1 cellular context compared by ENCODE assay signal in the genomic region with DNA sequence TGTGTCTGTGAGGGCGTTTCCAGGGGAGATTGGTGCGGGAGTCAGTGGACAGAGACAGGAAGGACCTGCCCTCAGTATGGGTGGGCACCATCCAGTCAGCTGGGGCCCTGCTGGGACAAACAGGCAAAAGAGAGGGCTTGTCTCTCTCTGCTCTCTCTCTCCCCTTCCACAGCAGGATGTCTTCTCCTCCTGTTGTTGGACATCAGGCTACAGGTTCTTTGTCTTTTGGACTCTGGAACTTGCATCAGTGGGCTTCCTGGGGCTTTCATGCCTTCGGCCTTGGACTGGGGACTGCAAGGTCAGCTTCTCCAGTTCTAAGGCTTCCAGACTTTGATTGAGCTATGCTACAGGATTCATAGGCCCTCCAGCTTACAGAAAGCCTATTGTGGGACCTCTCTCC.
TF ChIP-seq lines count a peak whose summit lies in the region.

No MANE protein-coding gene starts in this region.

TF ChIP-seq in HepG2, 621 proteins besides CTCF, POLR2A, EP300 and RAD21 (continued from another document and continues in another):
- TF ChIP-seq, protein P1, sequence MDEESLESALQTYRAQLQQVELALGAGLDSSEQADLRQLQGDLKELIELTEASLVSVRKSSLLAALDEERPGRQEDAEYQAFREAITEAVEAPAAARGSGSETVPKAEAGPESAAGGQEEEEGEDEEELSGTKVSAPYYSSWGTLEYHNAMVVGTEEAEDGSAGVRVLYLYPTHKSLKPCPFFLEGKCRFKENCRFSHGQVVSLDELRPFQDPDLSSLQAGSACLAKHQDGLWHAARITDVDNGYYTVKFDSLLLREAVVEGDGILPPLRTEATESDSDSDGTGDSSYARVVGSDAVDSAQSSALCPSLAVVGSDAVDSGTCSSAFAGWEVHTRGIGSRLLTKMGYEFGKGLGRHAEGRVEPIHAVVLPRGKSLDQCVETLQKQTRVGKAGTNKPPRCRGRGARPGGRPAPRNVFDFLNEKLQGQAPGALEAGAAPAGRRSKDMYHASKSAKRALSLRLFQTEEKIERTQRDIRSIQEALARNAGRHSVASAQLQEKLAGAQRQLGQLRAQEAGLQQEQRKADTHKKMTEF (CRISPR knock-in tag; IDR thresholded peaks at IDR 0.05), result peak; percentile 78
- TF ChIP-seq ZNF607 (CRISPR knock-in tag; IDR thresholded peaks at IDR 0.05; ENCODE audit: borderline replicate concordance) (no peak), NBN (conservative IDR thresholded peaks at IDR 0.05) (no peak), ATF7 (IDR thresholded peaks at IDR 0.05) (no peak), ATF7 (CRISPR knock-in tag; IDR thresholded peaks at IDR 0.05) (no peak), ERF (CRISPR knock-in tag; IDR thresholded peaks at IDR 0.05) (peak; percentile 82), RXRA (CRISPR knock-in tag; IDR thresholded peaks at IDR 0.05) (peak; percentile 65; the same call in 1 of the 2 replicates), HES4 (CRISPR knock-in tag; IDR thresholded peaks at IDR 0.05; ENCODE audit: borderline replicate concordance) (no peak), SIX4 (CRISPR knock-in tag; IDR thresholded peaks at IDR 0.05) (peak; percentile 68; the same call in 1 of the 2 replicates), ZNF672 (CRISPR knock-in tag; IDR thresholded peaks at IDR 0.05) (no peak), ASH2L (IDR thresholded peaks at IDR 0.05; ENCODE audit: insufficient read length, low read depth, low read length) (peak; percentile 71), ZNF430 (CRISPR knock-in tag; IDR thresholded peaks at IDR 0.05) (no peak), IKZF4 (CRISPR knock-in tag; IDR thresholded peaks at IDR 0.05; ENCODE audit: borderline replicate concordance, low read depth, not compliant biosample characterization) (no peak), ZNF333 (CRISPR knock-in tag; IDR thresholded peaks at IDR 0.05; ENCODE audit: borderline replicate concordance) (no peak), RXRB (CRISPR knock-in tag; IDR thresholded peaks at IDR 0.05; ENCODE audit: borderline replicate concordance) (peak; percentile 76), MYNN (CRISPR knock-in tag; IDR thresholded peaks at IDR 0.05; ENCODE audit: low read depth) (no peak), KLF11 (CRISPR knock-in tag; IDR thresholded peaks at IDR 0.05) (no peak), NR3C1 (CRISPR knock-in tag; IDR thresholded peaks at IDR 0.05) (no peak), ZNF564 (CRISPR knock-in tag; IDR thresholded peaks at IDR 0.05) (no peak), HNRNPUL1 (IDR thresholded peaks at IDR 0.05; ENCODE audit: low read depth, low read length) (no peak), ZNF747 (CRISPR knock-in tag; IDR thresholded peaks at IDR 0.05; ENCODE audit: borderline replicate concordance) (no peak), NCOR1 (IDR thresholded peaks at IDR 0.05; ENCODE audit: borderline replicate concordance, low read length) (peak; percentile 88; the same call in 1 of the 2 replicates), GATAD1 (CRISPR knock-in tag; IDR thresholded peaks at IDR 0.05) (peak; percentile 38; the same call in 1 of the 2 replicates), ZNF121 (CRISPR knock-in tag; IDR thresholded peaks at IDR 0.05) (no peak), EHMT2 (IDR thresholded peaks at IDR 0.05; ENCODE audit: borderline replicate concordance, low read depth, low read length) (no peak; the same call in 1 of the 2 replicates), SMAD3 (CRISPR knock-in tag; IDR thresholded peaks at IDR 0.05) (peak; percentile 70; the same call in 1 of the 2 replicates), MED13 (CRISPR knock-in tag; IDR thresholded peaks at IDR 0.05) (peak; percentile 75; the same call in 1 of the 2 replicates), CAMTA2 (CRISPR knock-in tag; IDR thresholded peaks at IDR 0.05; ENCODE audit: borderline replicate concordance) (no peak), ZC3H13 (CRISPR knock-in tag; IDR thresholded peaks at IDR 0.05) (0 out of 2 replicates have a peak, but pooled peaks have one; percentile 41), MLLT10 (CRISPR knock-in tag; IDR thresholded peaks at IDR 0.05) (no peak), NR2F2 (IDR thresholded peaks at IDR 0.05; ENCODE audit: borderline replicate concordance, low read depth) (peak; percentile 66; the same call in 1 of the 2 replicates)
- TF ChIP-seq, protein P2, sequence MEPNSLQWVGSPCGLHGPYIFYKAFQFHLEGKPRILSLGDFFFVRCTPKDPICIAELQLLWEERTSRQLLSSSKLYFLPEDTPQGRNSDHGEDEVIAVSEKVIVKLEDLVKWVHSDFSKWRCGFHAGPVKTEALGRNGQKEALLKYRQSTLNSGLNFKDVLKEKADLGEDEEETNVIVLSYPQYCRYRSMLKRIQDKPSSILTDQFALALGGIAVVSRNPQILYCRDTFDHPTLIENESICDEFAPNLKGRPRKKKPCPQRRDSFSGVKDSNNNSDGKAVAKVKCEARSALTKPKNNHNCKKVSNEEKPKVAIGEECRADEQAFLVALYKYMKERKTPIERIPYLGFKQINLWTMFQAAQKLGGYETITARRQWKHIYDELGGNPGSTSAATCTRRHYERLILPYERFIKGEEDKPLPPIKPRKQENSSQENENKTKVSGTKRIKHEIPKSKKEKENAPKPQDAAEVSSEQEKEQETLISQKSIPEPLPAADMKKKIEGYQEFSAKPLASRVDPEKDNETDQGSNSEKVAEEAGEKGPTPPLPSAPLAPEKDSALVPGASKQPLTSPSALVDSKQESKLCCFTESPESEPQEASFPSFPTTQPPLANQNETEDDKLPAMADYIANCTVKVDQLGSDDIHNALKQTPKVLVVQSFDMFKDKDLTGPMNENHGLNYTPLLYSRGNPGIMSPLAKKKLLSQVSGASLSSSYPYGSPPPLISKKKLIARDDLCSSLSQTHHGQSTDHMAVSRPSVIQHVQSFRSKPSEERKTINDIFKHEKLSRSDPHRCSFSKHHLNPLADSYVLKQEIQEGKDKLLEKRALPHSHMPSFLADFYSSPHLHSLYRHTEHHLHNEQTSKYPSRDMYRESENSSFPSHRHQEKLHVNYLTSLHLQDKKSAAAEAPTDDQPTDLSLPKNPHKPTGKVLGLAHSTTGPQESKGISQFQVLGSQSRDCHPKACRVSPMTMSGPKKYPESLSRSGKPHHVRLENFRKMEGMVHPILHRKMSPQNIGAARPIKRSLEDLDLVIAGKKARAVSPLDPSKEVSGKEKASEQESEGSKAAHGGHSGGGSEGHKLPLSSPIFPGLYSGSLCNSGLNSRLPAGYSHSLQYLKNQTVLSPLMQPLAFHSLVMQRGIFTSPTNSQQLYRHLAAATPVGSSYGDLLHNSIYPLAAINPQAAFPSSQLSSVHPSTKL (CRISPR knock-in tag; IDR thresholded peaks at IDR 0.05), result peak; percentile 97
- TF ChIP-seq, protein P3, sequence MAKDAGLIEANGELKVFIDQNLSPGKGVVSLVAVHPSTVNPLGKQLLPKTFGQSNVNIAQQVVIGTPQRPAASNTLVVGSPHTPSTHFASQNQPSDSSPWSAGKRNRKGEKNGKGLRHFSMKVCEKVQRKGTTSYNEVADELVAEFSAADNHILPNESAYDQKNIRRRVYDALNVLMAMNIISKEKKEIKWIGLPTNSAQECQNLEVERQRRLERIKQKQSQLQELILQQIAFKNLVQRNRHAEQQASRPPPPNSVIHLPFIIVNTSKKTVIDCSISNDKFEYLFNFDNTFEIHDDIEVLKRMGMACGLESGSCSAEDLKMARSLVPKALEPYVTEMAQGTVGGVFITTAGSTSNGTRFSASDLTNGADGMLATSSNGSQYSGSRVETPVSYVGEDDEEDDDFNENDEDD (CRISPR knock-in tag; IDR thresholded peaks at IDR 0.05; ENCODE audit: borderline replicate concordance), result no peak
- TF ChIP-seq, protein P4, sequence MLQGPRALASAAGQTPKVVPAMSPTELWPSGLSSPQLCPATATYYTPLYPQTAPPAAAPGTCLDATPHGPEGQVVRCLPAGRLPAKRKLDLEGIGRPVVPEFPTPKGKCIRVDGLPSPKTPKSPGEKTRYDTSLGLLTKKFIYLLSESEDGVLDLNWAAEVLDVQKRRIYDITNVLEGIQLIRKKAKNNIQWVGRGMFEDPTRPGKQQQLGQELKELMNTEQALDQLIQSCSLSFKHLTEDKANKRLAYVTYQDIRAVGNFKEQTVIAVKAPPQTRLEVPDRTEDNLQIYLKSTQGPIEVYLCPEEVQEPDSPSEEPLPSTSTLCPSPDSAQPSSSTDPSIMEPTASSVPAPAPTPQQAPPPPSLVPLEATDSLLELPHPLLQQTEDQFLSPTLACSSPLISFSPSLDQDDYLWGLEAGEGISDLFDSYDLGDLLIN (CRISPR knock-in tag; IDR thresholded peaks at IDR 0.05; ENCODE audit: borderline replicate concordance), result no peak
- TF ChIP-seq, protein P5, sequence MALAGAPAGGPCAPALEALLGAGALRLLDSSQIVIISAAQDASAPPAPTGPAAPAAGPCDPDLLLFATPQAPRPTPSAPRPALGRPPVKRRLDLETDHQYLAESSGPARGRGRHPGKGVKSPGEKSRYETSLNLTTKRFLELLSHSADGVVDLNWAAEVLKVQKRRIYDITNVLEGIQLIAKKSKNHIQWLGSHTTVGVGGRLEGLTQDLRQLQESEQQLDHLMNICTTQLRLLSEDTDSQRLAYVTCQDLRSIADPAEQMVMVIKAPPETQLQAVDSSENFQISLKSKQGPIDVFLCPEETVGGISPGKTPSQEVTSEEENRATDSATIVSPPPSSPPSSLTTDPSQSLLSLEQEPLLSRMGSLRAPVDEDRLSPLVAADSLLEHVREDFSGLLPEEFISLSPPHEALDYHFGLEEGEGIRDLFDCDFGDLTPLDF (CRISPR knock-in tag; IDR thresholded peaks at IDR 0.05), result no peak
- TF ChIP-seq, protein P6, sequence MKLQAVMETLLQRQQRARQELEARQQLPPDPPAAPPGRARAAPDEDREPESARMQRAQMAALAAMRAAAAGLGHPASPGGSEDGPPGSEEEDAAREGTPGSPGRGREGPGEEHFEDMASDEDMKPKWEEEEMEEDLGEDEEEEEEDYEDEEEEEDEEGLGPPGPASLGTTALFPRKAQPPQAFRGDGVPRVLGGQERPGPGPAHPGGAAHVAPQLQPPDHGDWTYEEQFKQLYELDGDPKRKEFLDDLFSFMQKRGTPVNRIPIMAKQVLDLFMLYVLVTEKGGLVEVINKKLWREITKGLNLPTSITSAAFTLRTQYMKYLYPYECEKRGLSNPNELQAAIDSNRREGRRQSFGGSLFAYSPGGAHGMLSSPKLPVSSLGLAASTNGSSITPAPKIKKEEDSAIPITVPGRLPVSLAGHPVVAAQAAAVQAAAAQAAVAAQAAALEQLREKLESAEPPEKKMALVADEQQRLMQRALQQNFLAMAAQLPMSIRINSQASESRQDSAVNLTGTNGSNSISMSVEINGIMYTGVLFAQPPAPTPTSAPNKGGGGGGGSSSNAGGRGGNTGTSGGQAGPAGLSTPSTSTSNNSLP (IDR thresholded peaks at IDR 0.05; ENCODE audit: low read depth, low read length), result peak; percentile 32; the same call in 1 of the 2 replicates
- TF ChIP-seq, protein P7, sequence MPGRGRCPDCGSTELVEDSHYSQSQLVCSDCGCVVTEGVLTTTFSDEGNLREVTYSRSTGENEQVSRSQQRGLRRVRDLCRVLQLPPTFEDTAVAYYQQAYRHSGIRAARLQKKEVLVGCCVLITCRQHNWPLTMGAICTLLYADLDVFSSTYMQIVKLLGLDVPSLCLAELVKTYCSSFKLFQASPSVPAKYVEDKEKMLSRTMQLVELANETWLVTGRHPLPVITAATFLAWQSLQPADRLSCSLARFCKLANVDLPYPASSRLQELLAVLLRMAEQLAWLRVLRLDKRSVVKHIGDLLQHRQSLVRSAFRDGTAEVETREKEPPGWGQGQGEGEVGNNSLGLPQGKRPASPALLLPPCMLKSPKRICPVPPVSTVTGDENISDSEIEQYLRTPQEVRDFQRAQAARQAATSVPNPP (CRISPR knock-in tag; IDR thresholded peaks at IDR 0.05), result no peak
- TF ChIP-seq, protein P8, sequence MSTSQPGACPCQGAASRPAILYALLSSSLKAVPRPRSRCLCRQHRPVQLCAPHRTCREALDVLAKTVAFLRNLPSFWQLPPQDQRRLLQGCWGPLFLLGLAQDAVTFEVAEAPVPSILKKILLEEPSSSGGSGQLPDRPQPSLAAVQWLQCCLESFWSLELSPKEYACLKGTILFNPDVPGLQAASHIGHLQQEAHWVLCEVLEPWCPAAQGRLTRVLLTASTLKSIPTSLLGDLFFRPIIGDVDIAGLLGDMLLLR (CRISPR knock-in tag; IDR thresholded peaks at IDR 0.05), result no peak
